1 cellular context compared by ENCODE assay signal in the genomic region with DNA sequence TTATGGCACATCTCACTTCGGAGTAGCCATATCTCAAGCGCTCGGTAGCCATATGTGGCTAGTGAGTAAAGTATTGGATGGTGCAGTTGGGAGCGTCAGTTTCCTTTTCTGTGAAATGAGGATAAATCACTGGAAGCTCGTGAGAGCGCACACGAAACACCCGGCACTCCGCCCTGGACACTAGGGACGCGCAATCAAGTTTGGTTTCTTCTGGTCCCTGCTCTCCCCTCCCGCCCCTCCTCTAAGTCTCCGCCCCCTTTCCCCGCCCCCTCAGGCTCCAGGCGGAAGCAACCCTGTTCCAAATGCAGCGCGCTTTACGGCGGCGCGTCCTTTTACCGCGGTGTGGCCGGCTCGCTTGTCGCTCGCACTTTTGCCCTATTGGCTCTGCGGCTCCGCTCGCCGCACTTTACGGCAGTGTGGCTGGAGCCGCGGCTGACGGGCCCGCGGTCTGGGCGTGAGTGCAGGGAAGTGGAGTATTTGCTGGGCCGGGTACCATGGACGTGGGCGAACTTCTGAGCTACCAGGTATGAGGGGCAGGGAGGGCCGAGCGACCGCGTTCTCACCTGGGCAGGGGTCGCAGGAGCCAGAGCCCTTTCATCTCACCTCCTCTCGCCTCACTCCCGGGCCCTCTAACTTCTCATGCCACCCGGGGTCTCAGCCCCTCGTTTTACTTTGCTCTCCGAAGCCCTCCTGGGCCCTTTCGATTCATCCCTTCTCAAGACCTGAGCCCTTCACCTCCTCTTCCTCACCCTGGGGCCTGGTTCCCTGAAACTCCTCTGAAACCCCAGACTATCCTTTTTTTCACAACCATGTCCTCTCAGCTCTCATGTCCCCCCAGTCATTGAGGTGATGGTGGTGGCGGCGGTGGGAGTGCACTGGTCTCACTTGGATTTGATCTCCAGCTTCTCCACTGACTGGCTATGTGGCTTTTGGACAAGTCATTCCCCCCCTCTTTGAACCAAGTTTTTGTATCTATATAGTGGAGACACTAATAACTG.
TF ChIP-seq lines count a peak whose summit lies in the region.

A gene with protein sequence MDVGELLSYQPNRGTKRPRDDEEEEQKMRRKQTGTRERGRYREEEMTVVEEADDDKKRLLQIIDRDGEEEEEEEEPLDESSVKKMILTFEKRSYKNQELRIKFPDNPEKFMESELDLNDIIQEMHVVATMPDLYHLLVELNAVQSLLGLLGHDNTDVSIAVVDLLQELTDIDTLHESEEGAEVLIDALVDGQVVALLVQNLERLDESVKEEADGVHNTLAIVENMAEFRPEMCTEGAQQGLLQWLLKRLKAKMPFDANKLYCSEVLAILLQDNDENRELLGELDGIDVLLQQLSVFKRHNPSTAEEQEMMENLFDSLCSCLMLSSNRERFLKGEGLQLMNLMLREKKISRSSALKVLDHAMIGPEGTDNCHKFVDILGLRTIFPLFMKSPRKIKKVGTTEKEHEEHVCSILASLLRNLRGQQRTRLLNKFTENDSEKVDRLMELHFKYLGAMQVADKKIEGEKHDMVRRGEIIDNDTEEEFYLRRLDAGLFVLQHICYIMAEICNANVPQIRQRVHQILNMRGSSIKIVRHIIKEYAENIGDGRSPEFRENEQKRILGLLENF (plus strand): TSS at position 402 of the 998 bp plus-strand sequence. CDS start 93 bp downstream, at position 495.

TF ChIP-seq in K562, 482 proteins besides CTCF, POLR2A, EP300 and RAD21 (continued from another document and continues in another):
- TF ChIP-seq, protein P1, sequence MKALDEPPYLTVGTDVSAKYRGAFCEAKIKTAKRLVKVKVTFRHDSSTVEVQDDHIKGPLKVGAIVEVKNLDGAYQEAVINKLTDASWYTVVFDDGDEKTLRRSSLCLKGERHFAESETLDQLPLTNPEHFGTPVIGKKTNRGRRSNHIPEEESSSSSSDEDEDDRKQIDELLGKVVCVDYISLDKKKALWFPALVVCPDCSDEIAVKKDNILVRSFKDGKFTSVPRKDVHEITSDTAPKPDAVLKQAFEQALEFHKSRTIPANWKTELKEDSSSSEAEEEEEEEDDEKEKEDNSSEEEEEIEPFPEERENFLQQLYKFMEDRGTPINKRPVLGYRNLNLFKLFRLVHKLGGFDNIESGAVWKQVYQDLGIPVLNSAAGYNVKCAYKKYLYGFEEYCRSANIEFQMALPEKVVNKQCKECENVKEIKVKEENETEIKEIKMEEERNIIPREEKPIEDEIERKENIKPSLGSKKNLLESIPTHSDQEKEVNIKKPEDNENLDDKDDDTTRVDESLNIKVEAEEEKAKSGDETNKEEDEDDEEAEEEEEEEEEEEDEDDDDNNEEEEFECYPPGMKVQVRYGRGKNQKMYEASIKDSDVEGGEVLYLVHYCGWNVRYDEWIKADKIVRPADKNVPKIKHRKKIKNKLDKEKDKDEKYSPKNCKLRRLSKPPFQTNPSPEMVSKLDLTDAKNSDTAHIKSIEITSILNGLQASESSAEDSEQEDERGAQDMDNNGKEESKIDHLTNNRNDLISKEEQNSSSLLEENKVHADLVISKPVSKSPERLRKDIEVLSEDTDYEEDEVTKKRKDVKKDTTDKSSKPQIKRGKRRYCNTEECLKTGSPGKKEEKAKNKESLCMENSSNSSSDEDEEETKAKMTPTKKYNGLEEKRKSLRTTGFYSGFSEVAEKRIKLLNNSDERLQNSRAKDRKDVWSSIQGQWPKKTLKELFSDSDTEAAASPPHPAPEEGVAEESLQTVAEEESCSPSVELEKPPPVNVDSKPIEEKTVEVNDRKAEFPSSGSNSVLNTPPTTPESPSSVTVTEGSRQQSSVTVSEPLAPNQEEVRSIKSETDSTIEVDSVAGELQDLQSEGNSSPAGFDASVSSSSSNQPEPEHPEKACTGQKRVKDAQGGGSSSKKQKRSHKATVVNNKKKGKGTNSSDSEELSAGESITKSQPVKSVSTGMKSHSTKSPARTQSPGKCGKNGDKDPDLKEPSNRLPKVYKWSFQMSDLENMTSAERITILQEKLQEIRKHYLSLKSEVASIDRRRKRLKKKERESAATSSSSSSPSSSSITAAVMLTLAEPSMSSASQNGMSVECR (CRISPR knock-in tag; IDR thresholded peaks at IDR 0.05), result peak; percentile 62; the same call in 1 of the 2 replicates
- TF ChIP-seq CXXC5 (CRISPR knock-in tag; IDR thresholded peaks at IDR 0.05) (peak; percentile 72), KLF16 (IDR thresholded peaks at IDR 0.05) (no peak), NUFIP1 (IDR thresholded peaks at IDR 0.05; ENCODE audit: partially characterized antibody) (no peak), TCF7L2 (IDR thresholded peaks at IDR 0.05; ENCODE audit: low read depth, low read length) (no peak), TAF1 (IDR thresholded peaks at IDR 0.05; ENCODE audit: control insufficient read depth, extremely low read depth, insufficient read depth, low read length, severe bottlenecking) (peak; percentile 63), TARDBP (IDR thresholded peaks at IDR 0.05) (peak; percentile 66; the same call in 1 of the 2 replicates), ATF7 (IDR thresholded peaks at IDR 0.05) (peak; percentile 25; the same call in 1 of the 2 replicates), NFYB (IDR thresholded peaks at IDR 0.05; ENCODE audit: extremely low read depth, insufficient read length) (peak; percentile 88), ZSCAN29 (IDR thresholded peaks at IDR 0.05) (no peak), ELF1 (tag; IDR thresholded peaks at IDR 0.05) (peak; percentile 86), ZFP1 (CRISPR knock-in tag; IDR thresholded peaks at IDR 0.05) (no peak), SP1 (CRISPR knock-in tag; IDR thresholded peaks at IDR 0.05) (no peak), ZBTB7A (IDR thresholded peaks at IDR 0.05; ENCODE audit: borderline replicate concordance, control insufficient read depth, low read depth, low read length) (no peak), XRCC3 (IDR thresholded peaks at IDR 0.05) (no peak), STAT5B (CRISPR knock-in tag; IDR thresholded peaks at IDR 0.05) (no peak), TRIM24 (IDR thresholded peaks at IDR 0.05) (no peak), LEF1 (IDR thresholded peaks at IDR 0.05) (no peak), FOXK2 (conservative IDR thresholded peaks at IDR 0.05 in 1 of 2, IDR thresholded peaks at IDR 0.05 in 1 of 2; ENCODE audit: low read depth in 2 of 2) (peak; percentile 73 to 75; a peak in 3 of 4 replicates), RBFOX2 (IDR thresholded peaks at IDR 0.05; ENCODE audit: low read depth, low read length) (peak; percentile 75), ZNF324 (CRISPR knock-in tag; IDR thresholded peaks at IDR 0.05) (no peak), ESRRB (CRISPR knock-in tag; IDR thresholded peaks at IDR 0.05; ENCODE audit: borderline replicate concordance) (no peak), ZBTB8A (IDR thresholded peaks at IDR 0.05; ENCODE audit: partially characterized antibody) (no peak), FOXJ2 (tag; IDR thresholded peaks at IDR 0.05) (no peak), MYC (IDR thresholded peaks at IDR 0.05; ENCODE audit: low read depth, low read length) (peak; percentile 46; the same call in 1 of the 2 replicates), MYC (CRISPR knock-in tag; IDR thresholded peaks at IDR 0.05; ENCODE audit: borderline replicate concordance, low read depth) (no peak; the same call in 1 of the 2 replicates), SPI1 (IDR thresholded peaks at IDR 0.05; ENCODE audit: borderline replicate concordance, low read depth, low read length) (peak; percentile 34; the same call in 1 of the 2 replicates)
- TF ChIP-seq, protein P2, sequence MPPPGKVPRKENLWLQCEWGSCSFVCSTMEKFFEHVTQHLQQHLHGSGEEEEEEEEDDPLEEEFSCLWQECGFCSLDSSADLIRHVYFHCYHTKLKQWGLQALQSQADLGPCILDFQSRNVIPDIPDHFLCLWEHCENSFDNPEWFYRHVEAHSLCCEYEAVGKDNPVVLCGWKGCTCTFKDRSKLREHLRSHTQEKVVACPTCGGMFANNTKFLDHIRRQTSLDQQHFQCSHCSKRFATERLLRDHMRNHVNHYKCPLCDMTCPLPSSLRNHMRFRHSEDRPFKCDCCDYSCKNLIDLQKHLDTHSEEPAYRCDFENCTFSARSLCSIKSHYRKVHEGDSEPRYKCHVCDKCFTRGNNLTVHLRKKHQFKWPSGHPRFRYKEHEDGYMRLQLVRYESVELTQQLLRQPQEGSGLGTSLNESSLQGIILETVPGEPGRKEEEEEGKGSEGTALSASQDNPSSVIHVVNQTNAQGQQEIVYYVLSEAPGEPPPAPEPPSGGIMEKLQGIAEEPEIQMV (tag; conservative IDR thresholded peaks at IDR 0.05; ENCODE audit: low read depth), result no peak
- TF ChIP-seq, protein P3, sequence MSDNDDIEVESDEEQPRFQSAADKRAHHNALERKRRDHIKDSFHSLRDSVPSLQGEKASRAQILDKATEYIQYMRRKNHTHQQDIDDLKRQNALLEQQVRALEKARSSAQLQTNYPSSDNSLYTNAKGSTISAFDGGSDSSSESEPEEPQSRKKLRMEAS (CRISPR knock-in tag; IDR thresholded peaks at IDR 0.05), result no peak
- TF ChIP-seq, protein P4, sequence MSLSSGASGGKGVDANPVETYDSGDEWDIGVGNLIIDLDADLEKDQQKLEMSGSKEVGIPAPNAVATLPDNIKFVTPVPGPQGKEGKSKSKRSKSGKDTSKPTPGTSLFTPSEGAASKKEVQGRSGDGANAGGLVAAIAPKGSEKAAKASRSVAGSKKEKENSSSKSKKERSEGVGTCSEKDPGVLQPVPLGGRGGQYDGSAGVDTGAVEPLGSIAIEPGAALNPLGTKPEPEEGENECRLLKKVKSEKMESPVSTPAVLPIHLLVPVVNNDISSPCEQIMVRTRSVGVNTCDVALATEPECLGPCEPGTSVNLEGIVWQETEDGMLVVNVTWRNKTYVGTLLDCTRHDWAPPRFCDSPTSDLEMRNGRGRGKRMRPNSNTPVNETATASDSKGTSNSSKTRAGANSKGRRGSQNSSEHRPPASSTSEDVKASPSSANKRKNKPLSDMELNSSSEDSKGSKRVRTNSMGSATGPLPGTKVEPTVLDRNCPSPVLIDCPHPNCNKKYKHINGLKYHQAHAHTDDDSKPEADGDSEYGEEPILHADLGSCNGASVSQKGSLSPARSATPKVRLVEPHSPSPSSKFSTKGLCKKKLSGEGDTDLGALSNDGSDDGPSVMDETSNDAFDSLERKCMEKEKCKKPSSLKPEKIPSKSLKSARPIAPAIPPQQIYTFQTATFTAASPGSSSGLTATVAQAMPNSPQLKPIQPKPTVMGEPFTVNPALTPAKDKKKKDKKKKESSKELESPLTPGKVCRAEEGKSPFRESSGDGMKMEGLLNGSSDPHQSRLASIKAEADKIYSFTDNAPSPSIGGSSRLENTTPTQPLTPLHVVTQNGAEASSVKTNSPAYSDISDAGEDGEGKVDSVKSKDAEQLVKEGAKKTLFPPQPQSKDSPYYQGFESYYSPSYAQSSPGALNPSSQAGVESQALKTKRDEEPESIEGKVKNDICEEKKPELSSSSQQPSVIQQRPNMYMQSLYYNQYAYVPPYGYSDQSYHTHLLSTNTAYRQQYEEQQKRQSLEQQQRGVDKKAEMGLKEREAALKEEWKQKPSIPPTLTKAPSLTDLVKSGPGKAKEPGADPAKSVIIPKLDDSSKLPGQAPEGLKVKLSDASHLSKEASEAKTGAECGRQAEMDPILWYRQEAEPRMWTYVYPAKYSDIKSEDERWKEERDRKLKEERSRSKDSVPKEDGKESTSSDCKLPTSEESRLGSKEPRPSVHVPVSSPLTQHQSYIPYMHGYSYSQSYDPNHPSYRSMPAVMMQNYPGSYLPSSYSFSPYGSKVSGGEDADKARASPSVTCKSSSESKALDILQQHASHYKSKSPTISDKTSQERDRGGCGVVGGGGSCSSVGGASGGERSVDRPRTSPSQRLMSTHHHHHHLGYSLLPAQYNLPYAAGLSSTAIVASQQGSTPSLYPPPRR (CRISPR knock-in tag; IDR thresholded peaks at IDR 0.05; ENCODE audit: borderline replicate concordance), result no peak
- TF ChIP-seq, protein P5, sequence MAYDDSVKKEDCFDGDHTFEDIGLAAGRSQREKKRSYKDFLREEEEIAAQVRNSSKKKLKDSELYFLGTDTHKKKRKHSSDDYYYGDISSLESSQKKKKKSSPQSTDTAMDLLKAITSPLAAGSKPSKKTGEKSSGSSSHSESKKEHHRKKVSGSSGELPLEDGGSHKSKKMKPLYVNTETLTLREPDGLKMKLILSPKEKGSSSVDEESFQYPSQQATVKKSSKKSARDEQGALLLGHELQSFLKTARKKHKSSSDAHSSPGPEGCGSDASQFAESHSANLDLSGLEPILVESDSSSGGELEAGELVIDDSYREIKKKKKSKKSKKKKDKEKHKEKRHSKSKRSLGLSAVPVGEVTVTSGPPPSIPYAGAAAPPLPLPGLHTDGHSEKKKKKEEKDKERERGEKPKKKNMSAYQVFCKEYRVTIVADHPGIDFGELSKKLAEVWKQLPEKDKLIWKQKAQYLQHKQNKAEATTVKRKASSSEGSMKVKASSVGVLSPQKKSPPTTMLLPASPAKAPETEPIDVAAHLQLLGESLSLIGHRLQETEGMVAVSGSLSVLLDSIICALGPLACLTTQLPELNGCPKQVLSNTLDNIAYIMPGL (CRISPR knock-in tag; IDR thresholded peaks at IDR 0.05), result no peak
- TF ChIP-seq, protein P6, sequence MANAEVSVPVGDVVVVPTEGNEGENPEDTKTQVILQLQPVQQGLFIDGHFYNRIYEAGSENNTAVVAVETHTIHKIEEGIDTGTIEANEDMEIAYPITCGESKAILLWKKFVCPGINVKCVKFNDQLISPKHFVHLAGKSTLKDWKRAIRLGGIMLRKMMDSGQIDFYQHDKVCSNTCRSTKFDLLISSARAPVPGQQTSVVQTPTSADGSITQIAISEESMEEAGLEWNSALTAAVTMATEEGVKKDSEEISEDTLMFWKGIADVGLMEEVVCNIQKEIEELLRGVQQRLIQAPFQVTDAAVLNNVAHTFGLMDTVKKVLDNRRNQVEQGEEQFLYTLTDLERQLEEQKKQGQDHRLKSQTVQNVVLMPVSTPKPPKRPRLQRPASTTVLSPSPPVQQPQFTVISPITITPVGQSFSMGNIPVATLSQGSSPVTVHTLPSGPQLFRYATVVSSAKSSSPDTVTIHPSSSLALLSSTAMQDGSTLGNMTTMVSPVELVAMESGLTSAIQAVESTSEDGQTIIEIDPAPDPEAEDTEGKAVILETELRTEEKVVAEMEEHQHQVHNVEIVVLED (CRISPR knock-in tag; IDR thresholded peaks at IDR 0.05), result peak; percentile 63
- TF ChIP-seq, protein P7, sequence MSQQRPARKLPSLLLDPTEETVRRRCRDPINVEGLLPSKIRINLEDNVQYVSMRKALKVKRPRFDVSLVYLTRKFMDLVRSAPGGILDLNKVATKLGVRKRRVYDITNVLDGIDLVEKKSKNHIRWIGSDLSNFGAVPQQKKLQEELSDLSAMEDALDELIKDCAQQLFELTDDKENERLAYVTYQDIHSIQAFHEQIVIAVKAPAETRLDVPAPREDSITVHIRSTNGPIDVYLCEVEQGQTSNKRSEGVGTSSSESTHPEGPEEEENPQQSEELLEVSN (IDR thresholded peaks at IDR 0.05; ENCODE audit: borderline replicate concordance in 1 of 2, extremely low read depth in 1 of 2, insufficient read depth in 1 of 2, insufficient read length in 1 of 2, low read depth in 1 of 2, low read length in 1 of 2, poor library complexity in 1 of 2, severe bottlenecking in 1 of 2), result peak in 1 of 2 experiments; percentile 9
- TF ChIP-seq, protein P8, sequence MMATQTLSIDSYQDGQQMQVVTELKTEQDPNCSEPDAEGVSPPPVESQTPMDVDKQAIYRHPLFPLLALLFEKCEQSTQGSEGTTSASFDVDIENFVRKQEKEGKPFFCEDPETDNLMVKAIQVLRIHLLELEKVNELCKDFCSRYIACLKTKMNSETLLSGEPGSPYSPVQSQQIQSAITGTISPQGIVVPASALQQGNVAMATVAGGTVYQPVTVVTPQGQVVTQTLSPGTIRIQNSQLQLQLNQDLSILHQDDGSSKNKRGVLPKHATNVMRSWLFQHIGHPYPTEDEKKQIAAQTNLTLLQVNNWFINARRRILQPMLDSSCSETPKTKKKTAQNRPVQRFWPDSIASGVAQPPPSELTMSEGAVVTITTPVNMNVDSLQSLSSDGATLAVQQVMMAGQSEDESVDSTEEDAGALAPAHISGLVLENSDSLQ (IDR thresholded peaks at IDR 0.05), result peak; percentile 44; the same call in 1 of the 2 replicates
- TF ChIP-seq, protein P9, sequence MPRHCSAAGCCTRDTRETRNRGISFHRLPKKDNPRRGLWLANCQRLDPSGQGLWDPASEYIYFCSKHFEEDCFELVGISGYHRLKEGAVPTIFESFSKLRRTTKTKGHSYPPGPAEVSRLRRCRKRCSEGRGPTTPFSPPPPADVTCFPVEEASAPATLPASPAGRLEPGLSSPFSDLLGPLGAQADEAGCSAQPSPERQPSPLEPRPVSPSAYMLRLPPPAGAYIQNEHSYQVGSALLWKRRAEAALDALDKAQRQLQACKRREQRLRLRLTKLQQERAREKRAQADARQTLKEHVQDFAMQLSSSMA (CRISPR knock-in tag; IDR thresholded peaks at IDR 0.05), result peak; percentile 99
